7 cellular contexts compared by ENCODE assay signal in the genomic region with DNA sequence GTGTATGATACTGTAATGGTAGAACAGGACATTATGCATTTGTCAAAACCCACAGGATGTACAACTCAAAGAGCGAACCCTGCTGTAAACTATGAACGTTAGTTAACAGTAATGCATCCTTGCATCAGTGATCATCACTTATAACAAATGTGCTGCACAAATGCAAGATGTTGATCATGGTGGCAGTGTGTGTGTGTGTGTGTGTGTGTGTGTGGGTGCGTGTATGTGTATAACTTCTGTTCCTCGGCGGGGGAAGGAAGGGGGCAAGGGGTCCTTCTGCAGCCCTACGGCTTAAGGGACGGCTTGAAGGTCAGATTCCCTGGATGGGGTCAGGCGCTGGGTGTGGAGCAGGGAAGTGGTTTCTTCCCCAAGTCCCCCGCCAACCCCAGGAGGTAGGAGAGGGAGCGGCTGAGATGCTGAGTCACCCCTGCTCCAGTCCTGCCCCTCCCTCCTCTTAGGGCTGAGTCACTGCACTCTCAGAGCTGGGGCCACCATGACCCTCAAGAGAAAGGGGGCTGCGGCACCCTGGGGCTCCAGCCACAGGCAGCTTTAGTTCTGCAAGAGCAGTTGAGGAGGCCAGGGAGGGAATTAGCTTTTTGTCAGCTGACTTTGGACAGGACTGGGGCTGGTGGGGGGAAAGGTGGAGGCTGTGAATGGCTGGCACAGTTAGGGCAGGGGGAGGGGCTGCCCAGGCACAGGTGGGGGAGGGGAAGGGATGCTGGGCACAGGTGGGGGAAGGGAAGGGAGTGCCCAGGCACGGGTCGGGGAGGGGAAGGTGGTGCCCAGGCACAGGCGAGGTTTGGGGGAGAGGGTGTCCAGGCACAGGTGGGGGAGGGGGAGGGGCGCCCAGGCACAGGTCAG. TPM values are rescaled to one million over a fixed set of nuclear protein-coding genes. Genes with fewer than 3 reads are reported as not detected.
DNase-seq lines count a peak whose midpoint lies in the region; ATAC-seq and TF ChIP-seq lines count a peak whose summit lies in the region.

No MANE protein-coding gene starts in this region.

- H3K4me2 ChIP-seq in HCT116 (ENCODE audit: low read length) (peak overlapping the region; percentile 90), smooth muscle cell (peak overlapping the region; percentile 80)

- RAD21 ChIA-PET in HCT116 (lab: Charles Lee; ENCODE audit: low non-redundant PET in 1 of 2, low total read pairs in 2 of 2, uncharacterized antibody in 2 of 2, unreplicated experiment in 2 of 2), result interaction anchor here (0.6 to 1.0 kb wide), 2 partner anchors 8 to 60 kb away, joined by 5 to 6 read pairs; no protein-coding TSS in a partner anchor

- H2AFZ ChIP-seq in HCT116 (ENCODE audit: low read depth, low read length, poor library complexity, severe bottlenecking) (no peak overlapping the region), smooth muscle cell (ENCODE audit: low read depth) (no peak overlapping the region)

- TF ChIP-seq POLR2A in HCT116 (IDR thresholded peaks at IDR 0.05; ENCODE audit: borderline replicate concordance, extremely low read depth, insufficient read depth, insufficient read length), result no peak

- H3K9me2 ChIP-seq in HCT116 (ENCODE audit: insufficient read depth), result no peaks in the 10 kb centered on the region

- POLR2A ChIA-PET in HCT116 (lab: Charles Lee), result interaction anchor here (1.4 kb wide), 1 partner anchor 11 kb away, joined by 4 read pairs; no protein-coding TSS in a partner anchor

- no peaks in the 10 kb centered on the region for H3K27me3 ChIP-seq in HCT116 (ENCODE audit: insufficient read depth, low read length)
- H3K27me3 ChIP-seq in smooth muscle cell (ENCODE audit: low read depth), result no peaks in the 10 kb centered on the region

- H3K9me3 ChIP-seq in HCT116 (ENCODE audit: control insufficient read depth in 1 of 2, insufficient read depth in 1 of 2, low read depth in 1 of 2, low read length in 2 of 2), result no peaks in the 10 kb centered on the region
- no peaks in the 10 kb centered on the region for H3K9me3 ChIP-seq in smooth muscle cell (replicated peaks; ENCODE audit: low read depth)

- H3K4me1 ChIP-seq in HCT116 (ENCODE audit: control insufficient read depth in 1 of 2, insufficient read depth in 2 of 2, low read length in 2 of 2) (peaks cover 23 to 49% of the 10 kb centered on the region in 2 experiments), smooth muscle cell (ENCODE audit: low read depth) (peaks cover 9% of the 10 kb centered on the region)

- H3F3A ChIP-seq in smooth muscle cell (ENCODE audit: low read depth), result peaks cover 4% of the 10 kb centered on the region

- H3K4me3 ChIP-seq in HCT116 (replicated peaks in 1 of 2; ENCODE audit: low read depth in 1 of 2, low read length in 2 of 2), result peak overlapping the region; percentile 37 to 54
- no peak overlapping the region for H3K4me3 ChIP-seq in smooth muscle cell

- CTCF ChIA-PET in HCT116 (lab: Charles Lee), result no interaction called here

- peak overlapping the region; percentile 46 for H3K9ac ChIP-seq in HCT116 (ENCODE audit: low read length)
- no peak overlapping the region for H3K9ac ChIP-seq in smooth muscle cell (ENCODE audit: low read depth)

- DNase-seq in HCT116 (ENCODE audit: low read depth, low spot score) (peak; percentile 62), RKO (ENCODE audit: low spot score) (peak; percentile 83), left ventricle myocardium superior (peak; percentile 55), smooth muscle cell (lab: John Stamatoyannopoulos, UW; ENCODE audit: unreplicated experiment) (peak; percentile 37), NCI-H1694 (lab: John Stamatoyannopoulos, UW) (no peak)
- peak; percentile 64 for DNase-seq in activated naive CD4-positive, alpha-beta T cell treated with anti-CD3 and anti-CD28 coated beads, Interleukin-2, amount 50 U/mL, for 16 hours

- 25% methylated on average over 9 of the region's 15 CpGs for WGBS in smooth muscle cell (ENCODE audit: low lambda C conversion rate)

- peak overlapping the region; percentile 75 for H3K27ac ChIP-seq in HCT116 (ENCODE audit: low read depth, low read length)
- H3K27ac ChIP-seq in smooth muscle cell (ENCODE audit: low read depth), result peak overlapping the region; percentile 72

- H3K79me2 ChIP-seq in HCT116 (ENCODE audit: insufficient read depth, low read length) (no peaks in the 10 kb centered on the region), smooth muscle cell (ENCODE audit: low read depth) (no peaks in the 10 kb centered on the region)

- TF ChIP-seq RAD21 in HCT116 (IDR thresholded peaks at IDR 0.05; ENCODE audit: low read depth), result no peak

- intact Hi-C loops in HCT116 (cut with micrococcal nuclease), result no loop called here
- intact Hi-C loops in left ventricle myocardium superior (cut with micrococcal nuclease), result no loop called here

- BruUV-seq in HCT116 (replicated peaks; lab: Mats Ljungman, UMichigan), result no TSS peak

- peak; percentile 94 for ATAC-seq in HCT116
- peak; percentile 85 for ATAC-seq in left ventricle myocardium superior
- ATAC-seq in GM21723 (IDR thresholded peaks at IDR 0.05; ENCODE audit: unreplicated experiment), result no peak

- no peak for TF ChIP-seq CTCF in HCT116 (IDR thresholded peaks at IDR 0.05 in 2 of 3, conservative IDR thresholded peaks at IDR 0.05 in 1 of 3; ENCODE audit: borderline replicate concordance in 1 of 3, insufficient read depth in 1 of 3, low read depth in 2 of 3, low read length in 2 of 3)
- no peak for TF ChIP-seq CTCF in smooth muscle cell (IDR thresholded peaks at IDR 0.05; ENCODE audit: borderline replicate concordance, insufficient read depth, poor library complexity, severe bottlenecking)

- H3K36me3 ChIP-seq in HCT116 (ENCODE audit: control insufficient read depth in 1 of 2, insufficient read depth in 2 of 2, low read length in 2 of 2), result no peaks in the 10 kb centered on the region
- H3K36me3 ChIP-seq in smooth muscle cell (ENCODE audit: low read depth), result no peaks in the 10 kb centered on the region

- no peaks in the 10 kb centered on the region for H4K20me1 ChIP-seq in HCT116 (ENCODE audit: insufficient read depth)
- no peaks in the 10 kb centered on the region for H4K20me1 ChIP-seq in smooth muscle cell (ENCODE audit: low read depth)

TF ChIP-seq in HCT116, 20 proteins besides CTCF, POLR2A, EP300 and RAD21:
- TF ChIP-seq EZH2 (IDR thresholded peaks at IDR 0.05) (no peak), FOSL1 (IDR thresholded peaks at IDR 0.05; ENCODE audit: low read depth) (peak; percentile 87), SP1 (IDR thresholded peaks at IDR 0.05; ENCODE audit: low read depth) (peak; percentile 76)

RNA-seq across cellular contexts. Expression of gene CTSD, which starts 8.8 kb away (rescaled TPM):
- 127 TPM for total RNA-seq in HCT116 (2021; ENCODE audit: unreplicated experiment)
- polyA plus RNA-seq in HCT116 (2012), result 131 and 176 TPM in 2 replicates
- total RNA-seq in left ventricle myocardium superior, result 1,004 TPM
- total RNA-seq in smooth muscle cell, result 101 and 123 TPM in 2 replicates
- polyA plus RNA-seq in smooth muscle cell, result 301 and 310 TPM in 2 replicates

RNA-seq across cellular contexts. Expression of gene IFITM10, which starts 22.1 kb away (rescaled TPM):
- total RNA-seq in HCT116 (2021; ENCODE audit: unreplicated experiment), result 1.9 TPM
- polyA plus RNA-seq in HCT116 (2012), result 0.23 and 0.29 TPM in 2 replicates
- 0.77 TPM for total RNA-seq in left ventricle myocardium superior
- total RNA-seq in smooth muscle cell, result 0.49 and 2.5 TPM in 2 replicates
- polyA plus RNA-seq in smooth muscle cell, result 2.2 and 4.2 TPM in 2 replicates
